8 cellular contexts compared by ENCODE assay signal in genomic region chr15:90234519-90234988, GRCh38. TPM values are rescaled to one million over a fixed set of nuclear protein-coding genes. Genes with fewer than 3 reads are reported as not detected.
A peak's percentile ranks its signal among the peaks of the same experiment; 100 is the strongest.
DNase-seq lines count a peak whose midpoint lies in the region; ATAC-seq and TF ChIP-seq lines count a peak whose summit lies in the region.

No MANE protein-coding gene starts in this region.

- H3K4me1 ChIP-seq in CD8-positive, alpha-beta T cell (ENCODE audit: insufficient read depth, low read length): peaks cover 40% of the 10 kb centered on the region
- H3K4me1 ChIP-seq in ectodermal cell (ENCODE audit: control insufficient read depth, insufficient read depth, low read length) (peaks cover 7% of the 10 kb centered on the region), neutrophil (ENCODE audit: control insufficient read depth in 1 of 2, insufficient read depth in 1 of 2, low read depth in 1 of 2, low read length in 1 of 2) (peaks cover 44 to 46% of the 10 kb centered on the region in 2 experiments)

- DNase-seq in CD8-positive, alpha-beta T cell: no peak
- peak; percentile 30 for DNase-seq in MV-4-11 (lab: John Stamatoyannopoulos, UW)
- DNase-seq in GOT3 (lab: John Stamatoyannopoulos, UW): no peak
- DNase-seq in NCI-H128 (lab: John Stamatoyannopoulos, UW; ENCODE audit: unreplicated experiment): no peak

- H3K27ac ChIP-seq in CD8-positive, alpha-beta T cell (ENCODE audit: low read depth, low read length): peak overlapping the region; percentile 91
- H3K27ac ChIP-seq in ectodermal cell (ENCODE audit: insufficient read depth, low read depth, low read length, poor library complexity, severe bottlenecking) (no peak overlapping the region), neutrophil (peak overlapping the region; percentile 97)

- 71 to 73% methylated on average over 10 of the region's 10 CpGs for WGBS in ectodermal cell, 2 experiments

- H3K36me3 Mint-ChIP-seq in CD8-positive, alpha-beta T cell: peaks cover 50% of the 10 kb centered on the region

- no peak for TF ChIP-seq CTCF in CD8-positive, alpha-beta T cell (IDR thresholded peaks at IDR 0.05)
- TF ChIP-seq CTCF in neutrophil (IDR thresholded peaks at IDR 0.05): no peak

- no peaks in the 10 kb centered on the region for H3K9me3 Mint-ChIP-seq in CD8-positive, alpha-beta T cell

- H3K27me3 ChIP-seq in CD8-positive, alpha-beta T cell (ENCODE audit: insufficient read depth, low read length): no peaks in the 10 kb centered on the region
- H3K27me3 ChIP-seq in ectodermal cell (ENCODE audit: control insufficient read depth, insufficient read depth, low read length, poor library complexity, severe bottlenecking): peaks cover 10% of the 10 kb centered on the region
- no peaks in the 10 kb centered on the region for H3K27me3 ChIP-seq in neutrophil

- H3K4me3 ChIP-seq in CD8-positive, alpha-beta T cell (ENCODE audit: low read depth, low read length): peak overlapping the region; percentile 71
- H3K4me3 ChIP-seq in ectodermal cell (ENCODE audit: insufficient read depth, low read depth, low read length) (peak overlapping the region; percentile 82), neutrophil (ENCODE audit: low read depth in 1 of 2, low read length in 1 of 2) (peak overlapping the region; percentile 84 to 85)

- H3K27me3 Mint-ChIP-seq in CD8-positive, alpha-beta T cell (ENCODE audit: low read depth): no peaks in the 10 kb centered on the region

- H3K36me3 ChIP-seq in CD8-positive, alpha-beta T cell (ENCODE audit: insufficient read depth, low read length): peaks cover 18% of the 10 kb centered on the region
- no peaks in the 10 kb centered on the region for H3K36me3 ChIP-seq in ectodermal cell (ENCODE audit: control insufficient read depth, insufficient read depth, low read length)
- H3K36me3 ChIP-seq in neutrophil: peaks cover 14% of the 10 kb centered on the region

- peak overlapping the region; percentile 96 for H3K27ac Mint-ChIP-seq in CD8-positive, alpha-beta T cell

- CTCF ChIA-PET in CD8-positive, alpha-beta T cell (lab: Charles Lee): interaction anchor here (1.2 to 1.3 kb wide), 2 partner anchors 13 to 39 kb away, joined by 3 to 4 read pairs; no protein-coding TSS in a partner anchor

- POLR2A ChIA-PET in CD8-positive, alpha-beta T cell (lab: Charles Lee): interaction anchor here (0.9 to 4.6 kb wide), 5 partner anchors 14 to 133 kb away, joined by 3 to 56 read pairs (median 14); partner anchors contain the start of genes IDH2, NGRN, SEMA4B and TTLL13

- no peaks in the 10 kb centered on the region for H3K9me3 ChIP-seq in CD8-positive, alpha-beta T cell (ENCODE audit: low read length)
- H3K9me3 ChIP-seq in ectodermal cell (ENCODE audit: control insufficient read depth, low read length) (no peaks in the 10 kb centered on the region), neutrophil (no peaks in the 10 kb centered on the region)

- ATAC-seq in CD8-positive, alpha-beta T cell: no peak
- ATAC-seq in HG02642 (IDR thresholded peaks at IDR 0.05; ENCODE audit: poor library complexity, unreplicated experiment) (no peak), GM19463 (IDR thresholded peaks at IDR 0.05; ENCODE audit: unreplicated experiment) (no peak)

- intact Hi-C loops in CD8-positive, alpha-beta T cell (cut with DNase I, micrococcal nuclease): loop anchor here (1.0 to 10.0 kb wide), 10 partner anchors 15 to 700 kb away; partner anchors contain the start of genes IQGAP1 (in 2 of the 2), NGRN (in 2 of the 2), SEMA4B (in 2 of the 2) and UNC45A (in 2 of the 2)

- peak overlapping the region; percentile 94 for H3K4me3 Mint-ChIP-seq in CD8-positive, alpha-beta T cell

- peaks cover 56% of the 10 kb centered on the region for H3K4me1 Mint-ChIP-seq in CD8-positive, alpha-beta T cell (ENCODE audit: low read depth)

RNA-seq across cellular contexts. Expression of gene GDPGP1, which starts 0.5 kb away (rescaled TPM):
- 1 to 10 TPM; 4.4 to 7.1 TPM for total RNA-seq in CD8-positive, alpha-beta T cell
- 2.9 TPM for polyA plus RNA-seq in ectodermal cell (2013, experiment 1 of 4)
- polyA plus RNA-seq in ectodermal cell (2013, experiment 2 of 4): 5.1 TPM
- 3.7 TPM for polyA plus RNA-seq in ectodermal cell (2013, experiment 3 of 4)
- polyA plus RNA-seq in ectodermal cell (2013, experiment 4 of 4): 3.2 TPM

RNA-seq across cellular contexts. Expression of gene CIB1, which starts 0.8 kb away (rescaled TPM):
- total RNA-seq in CD8-positive, alpha-beta T cell: 100 to 1,000 TPM; 251 to 268 TPM
- polyA plus RNA-seq in ectodermal cell (2013, experiment 1 of 4): 14.8 TPM
- polyA plus RNA-seq in ectodermal cell (2013, experiment 2 of 4): 11.4 TPM
- 11.5 TPM for polyA plus RNA-seq in ectodermal cell (2013, experiment 3 of 4)
- 13.1 TPM for polyA plus RNA-seq in ectodermal cell (2013, experiment 4 of 4)

RNA-seq across cellular contexts. Expression of gene TTLL13, which starts 14.8 kb away (rescaled TPM):
- 1 to 10 TPM in 1 of 2 experiments, under 1 TPM in 1; 0.28 to 1.1 TPM for total RNA-seq in CD8-positive, alpha-beta T cell
- polyA plus RNA-seq in ectodermal cell (2013, experiment 1 of 4): not detected
- polyA plus RNA-seq in ectodermal cell (2013, experiment 2 of 4): not detected
- polyA plus RNA-seq in ectodermal cell (2013, experiment 3 of 4): not detected
- not detected for polyA plus RNA-seq in ectodermal cell (2013, experiment 4 of 4)

RNA-seq across cellular contexts. Expression of gene NGRN, which starts 30.9 kb away (rescaled TPM):
- 10 to 100 TPM; 57.8 to 62.0 TPM for total RNA-seq in CD8-positive, alpha-beta T cell
- polyA plus RNA-seq in ectodermal cell (2013, experiment 1 of 4): 116 TPM
- 115 TPM for polyA plus RNA-seq in ectodermal cell (2013, experiment 2 of 4)
- polyA plus RNA-seq in ectodermal cell (2013, experiment 3 of 4): 80.7 TPM
- polyA plus RNA-seq in ectodermal cell (2013, experiment 4 of 4): 93.1 TPM

RNA-seq across cellular contexts. Expression of gene SEMA4B, which starts 33.4 kb away (rescaled TPM):
- 10 to 100 TPM in 1 of 2 experiments, 1 to 10 TPM in 1; 7.5 to 12.3 TPM for total RNA-seq in CD8-positive, alpha-beta T cell
- polyA plus RNA-seq in ectodermal cell (2013, experiment 1 of 4): 26.1 TPM
- 21.8 TPM for polyA plus RNA-seq in ectodermal cell (2013, experiment 2 of 4)
- polyA plus RNA-seq in ectodermal cell (2013, experiment 3 of 4): 23.2 TPM
- polyA plus RNA-seq in ectodermal cell (2013, experiment 4 of 4): 23.8 TPM
